10 cellular contexts compared by ENCODE assay signal in the genomic region with DNA sequence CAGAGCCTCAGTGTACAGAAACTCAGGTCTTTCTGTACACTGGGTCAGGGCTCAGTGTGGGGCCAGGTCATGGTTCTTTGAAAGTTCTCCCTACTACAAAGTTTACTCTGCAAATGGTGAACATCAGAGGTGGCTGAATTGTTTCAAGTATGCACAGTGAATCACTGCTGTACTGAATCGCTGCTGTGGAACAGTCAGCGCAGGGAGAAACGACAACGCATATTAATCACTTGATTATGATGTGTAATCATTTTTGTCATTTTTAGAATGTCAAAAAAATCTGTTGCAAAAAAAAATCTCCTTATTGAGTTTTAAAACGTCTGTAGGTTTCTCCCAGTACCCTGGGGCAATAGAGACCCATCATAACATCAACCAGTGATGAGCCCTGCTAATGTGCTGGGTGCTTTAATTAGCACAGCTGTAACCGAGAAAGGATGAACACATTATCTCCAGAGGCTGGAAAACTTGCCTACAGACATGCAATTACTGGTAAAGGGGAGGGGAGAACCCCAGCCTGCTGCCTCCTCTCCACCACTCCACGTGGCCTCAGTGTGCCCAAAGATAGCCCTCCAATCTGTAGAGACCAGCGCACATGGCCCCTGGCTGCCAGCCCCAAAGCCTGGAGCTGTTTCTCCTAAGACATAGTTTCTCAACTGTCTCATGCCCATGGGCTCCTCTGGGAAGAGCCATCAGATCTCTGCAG. TPM values are rescaled to one million over a fixed set of nuclear protein-coding genes. Genes with fewer than 3 reads are reported as not detected.
A peak's percentile ranks its signal among the peaks of the same experiment; 100 is the strongest.
DNase-seq lines count a peak whose midpoint lies in the region; ATAC-seq, FAIRE-seq and TF ChIP-seq lines count a peak whose summit lies in the region.
"Had no signal": no experiment of that assay in that cellular context is flagged by ENCODE, and none has a peak within 500 bp of the region (broad histone marks: within the 10 kb centered on the region; RNA-seq: fewer than 3 reads in every experiment).

No MANE protein-coding gene starts in this region.

- 0 out of 2 replicates have a peak overlapping the region, but pooled peaks have one; percentile 18 for H2BK15ac ChIP-seq in H1 (ENCODE audit: low read length)

- H2BK12ac ChIP-seq in H1 (ENCODE audit: low read depth, low read length): peak overlapping the region; percentile 86; the same call in 1 of the 2 replicates

- H4K91ac ChIP-seq in H1 (replicated peaks; ENCODE audit: insufficient read length, low read length): no peak overlapping the region

- no peak for TF ChIP-seq POLR2A in H1 (IDR thresholded peaks at IDR 0.05; ENCODE audit: control extremely low read depth in 1 of 2, low read depth in 2 of 2, low read length in 2 of 2)

- no peak overlapping the region for H3K4me3 Mint-ChIP-seq in neural progenitor cell

- peaks cover 51% of the 10 kb centered on the region for H3K4me1 Mint-ChIP-seq in neural progenitor cell

- CTCF ChIA-PET in H1 (lab: Charles Lee; ENCODE audit: partially characterized antibody): interaction anchor here (0.6 to 6.1 kb wide), 12 partner anchors 11 to 114 kb away, joined by 3 to 45 read pairs (median 6); no protein-coding TSS in a partner anchor

- no peaks in the 10 kb centered on the region; the same call in 1 of the 2 replicates for H3K79me1 ChIP-seq in H1 (ENCODE audit: low read depth, low read length)

- TF ChIP-seq RAD21 in H1 (IDR thresholded peaks at IDR 0.05 in 1 of 2, conservative IDR thresholded peaks at IDR 0.05 in 1 of 2; ENCODE audit: low read depth in 2 of 2, low read length in 2 of 2): no peak

- no peak overlapping the region for H4K5ac ChIP-seq in H1 (ENCODE audit: insufficient read length, low read depth, low read length)

- no peak overlapping the region for H3K14ac ChIP-seq in H1 (ENCODE audit: insufficient read length)

- no peak overlapping the region; the same call in 1 of the 2 replicates for H4K8ac ChIP-seq in H1 (ENCODE audit: extremely low read depth, insufficient read depth, low read length)

- H3K27me3 Mint-ChIP-seq in neural progenitor cell (ENCODE audit: insufficient read depth, low read depth): no peaks in the 10 kb centered on the region

- H3K23me2 ChIP-seq in H1 (ENCODE audit: low read depth, low read length): no peaks in the 10 kb centered on the region

- H3K4ac ChIP-seq in H1 (replicated peaks; ENCODE audit: insufficient read length, low read depth, low read length): no peak overlapping the region

- no peaks in the 10 kb centered on the region for H3K9me3 Mint-ChIP-seq in neural progenitor cell

- H3K18ac ChIP-seq in H1 (ENCODE audit: extremely low read depth, low read length): peak overlapping the region; percentile 79

- no peaks in the 10 kb centered on the region for H3K9me3 ChIP-seq in BE2C
- H3K9me3 ChIP-seq in KOPT-K1 (ENCODE audit: insufficient read depth, low read length, poor library complexity, severe bottlenecking): no peaks in the 10 kb centered on the region
- H3K9me3 ChIP-seq in H1 (ENCODE audit: insufficient read depth in 2 of 2, low read depth in 1 of 2, low read length in 1 of 2): no peaks in the 10 kb centered on the region
- H3K9me3 ChIP-seq in neural progenitor cell (ENCODE audit: low read depth): no peaks in the 10 kb centered on the region

- peak; percentile 71 for DNase-seq in BE2C
- DNase-seq in H1 (ENCODE audit: low read depth in 1 of 2, low spot score in 2 of 2): no peak
- no peak for DNase-seq in neural progenitor cell (ENCODE audit: low spot score)
- DNase-seq in C1 segment of cervical spinal cord (lab: John Stamatoyannopoulos, UW): no peak
- DNase-seq in COLO829 (ENCODE audit: low spot score): no peak
- DNase-seq: left cardiac atrium, NCI-H774 had no signal

- H3K56ac ChIP-seq in H1 (replicated peaks; ENCODE audit: insufficient read length, low read depth, low read length): no peak overlapping the region

- H3F3A ChIP-seq in neural progenitor cell (ENCODE audit: low read depth): peaks cover 15% of the 10 kb centered on the region

- H3K27ac Mint-ChIP-seq in neural progenitor cell: peak overlapping the region; percentile 29

- peaks cover 10% of the 10 kb centered on the region; the same call in 1 of the 2 replicates for H3K36me3 ChIP-seq in BE2C
- no peaks in the 10 kb centered on the region for H3K36me3 ChIP-seq in KOPT-K1 (ENCODE audit: insufficient read depth, low read length)
- H3K36me3 ChIP-seq in H1 (ENCODE audit: control insufficient read depth in 2 of 4, insufficient read depth in 4 of 4, low read length in 3 of 4): 0 out of 8 replicates have a peak, but pooled peaks cover 0 to 2% (median 0%) of the 10 kb centered on the region in 4 experiments
- no peaks in the 10 kb centered on the region for H3K36me3 ChIP-seq in neural progenitor cell

- 0 out of 2 replicates have a peak overlapping the region, but pooled peaks have one; percentile 15 for H2BK5ac ChIP-seq in H1 (ENCODE audit: low read depth, low read length)

- WGBS in H1 (ENCODE audit: extremely low coverage in 1 of 2, insufficient coverage in 1 of 2, insufficient read length in 1 of 2, insufficient replicate concordance in 2 of 2, low coverage in 1 of 2, low lambda C conversion rate in 2 of 2, missing lambda C conversion rate in 1 of 2), 2 experiments: 91% methylated on average over 8 of the region's 8 CpGs; no CpG with 5 or more reads in 1 of the 2 experiments

- no peaks in the 10 kb centered on the region for H3K27me3 ChIP-seq in BE2C
- H3K27me3 ChIP-seq in H1 (replicated peaks in 1 of 4; ENCODE audit: control insufficient read depth in 3 of 4, extremely low read depth in 1 of 4, insufficient read depth in 3 of 4, low read length in 3 of 4): no peaks in the 10 kb centered on the region
- no peaks in the 10 kb centered on the region for H3K27me3 ChIP-seq in neural progenitor cell

- H3K36me3 Mint-ChIP-seq in neural progenitor cell: no peaks in the 10 kb centered on the region

- H2BK20ac ChIP-seq in H1 (ENCODE audit: low read length): 0 out of 2 replicates have a peak overlapping the region, but pooled peaks have one; percentile 68

- no peak overlapping the region for H2BK120ac ChIP-seq in H1 (replicated peaks; ENCODE audit: low read depth, low read length)

- no peaks in the 10 kb centered on the region for H3K79me2 ChIP-seq in H1 (ENCODE audit: control insufficient read depth in 1 of 2, insufficient read depth in 2 of 2, low read length in 2 of 2)
- H3K79me2 ChIP-seq in neural progenitor cell (ENCODE audit: low read depth): no peaks in the 10 kb centered on the region

- POLR2A ChIA-PET in H1 (lab: Charles Lee; ENCODE audit: partially characterized antibody): interaction anchor here (0.6 to 8.8 kb wide), 7 partner anchors 12 to 64 kb away, joined by 3 to 72 read pairs (median 7); a partner anchor contains a TSS

- TF ChIP-seq EP300 in H1 (IDR thresholded peaks at IDR 0.05; ENCODE audit: borderline replicate concordance in 1 of 2, low read depth in 2 of 2, low read length in 2 of 2): no peak

- H3K4me3 ChIP-seq in BE2C (ENCODE audit: low read depth, low read length): peak overlapping the region; percentile 34
- no peak overlapping the region for H3K4me3 ChIP-seq in H1 (ENCODE audit: extremely low read depth in 1 of 4, insufficient read depth in 2 of 4, low read depth in 3 of 4, low read length in 4 of 4)
- H3K4me3 ChIP-seq in neural progenitor cell: no peak overlapping the region

- H3K4me2 ChIP-seq in H1 (ENCODE audit: insufficient read depth in 1 of 2, low read depth in 2 of 2, low read length in 2 of 2) (no peak overlapping the region), neural progenitor cell (no peak overlapping the region)

- H2AFZ ChIP-seq in H1 (ENCODE audit: low read length) (no peak overlapping the region), neural progenitor cell (replicated peaks) (no peak overlapping the region)

- H2AK5ac ChIP-seq in H1 (ENCODE audit: low read depth, low read length): no peak overlapping the region; the same call in 1 of the 2 replicates

- H4K20me1 ChIP-seq in H1 (replicated peaks in 1 of 2; ENCODE audit: control insufficient read depth in 1 of 2, insufficient read depth in 2 of 2, low read length in 2 of 2) (no peaks in the 10 kb centered on the region), neural progenitor cell (ENCODE audit: low read depth) (no peaks in the 10 kb centered on the region)

- H3K4me1 ChIP-seq in BE2C (peaks cover 66% of the 10 kb centered on the region), H1 (replicated peaks in 1 of 4; ENCODE audit: control insufficient read depth in 3 of 4, insufficient read depth in 4 of 4, low read length in 3 of 4) (peaks cover 13 to 39% (median 28%) of the 10 kb centered on the region in 4 experiments), neural progenitor cell (peaks cover 21% of the 10 kb centered on the region)

- no peak overlapping the region for H3K9ac ChIP-seq in H1 (replicated peaks in 1 of 4; ENCODE audit: extremely low read depth in 1 of 4, low read depth in 3 of 4, low read length in 3 of 4)
- no peak overlapping the region for H3K9ac ChIP-seq in neural progenitor cell

- FAIRE-seq in H1 (lab: Jason Lieb, UNC): no peak

- ATAC-seq in HG03097 (IDR thresholded peaks at IDR 0.05; ENCODE audit: low FRiP score, unreplicated experiment) (no peak), GM18868 (IDR thresholded peaks at IDR 0.05; ENCODE audit: unreplicated experiment) (no peak)

- H3K27ac ChIP-seq in KOPT-K1 (ENCODE audit: low read depth, low read length, poor library complexity, severe bottlenecking): peak overlapping the region; percentile 93
- H3K27ac ChIP-seq in H1 (ENCODE audit: low read depth, low read length): no peak overlapping the region
- H3K27ac ChIP-seq in neural progenitor cell: no peak overlapping the region

- no peak overlapping the region for H3K23ac ChIP-seq in H1 (ENCODE audit: insufficient read length)

- TF ChIP-seq CTCF in BE2C (IDR thresholded peaks at IDR 0.05; ENCODE audit: low read depth, low read length): no peak
- TF ChIP-seq CTCF in H1 (IDR thresholded peaks at IDR 0.05; ENCODE audit: control extremely low read depth in 1 of 3, insufficient read depth in 1 of 3, low read depth in 1 of 3, low read length in 3 of 3): no peak
- no peak for TF ChIP-seq CTCF in neural progenitor cell (IDR thresholded peaks at IDR 0.05)

TF ChIP-seq in H1, 55 proteins besides CTCF, POLR2A, EP300 and RAD21 (continues in another document):
- TF ChIP-seq ASH2L (IDR thresholded peaks at IDR 0.05; ENCODE audit: low read length) (no peak), POLR2AphosphoS5 (IDR thresholded peaks at IDR 0.05; ENCODE audit: low read depth, low read length) (no peak), SAP30 (IDR thresholded peaks at IDR 0.05; ENCODE audit: insufficient read depth, insufficient replicate concordance, low read length) (no peak)

RNA-seq across cellular contexts. Expression of a gene that starts 12.8 kb away (rescaled TPM):
- 102 TPM for polyA plus RNA-seq in BE2C (2012; ENCODE audit: insufficient read depth, insufficient read length, low read depth)
- 24.1 and 31.8 TPM in 2 replicates for total RNA-seq in H1 (2021; fragmentation: NEBNext Ultra II Directional; extraction: Animal tissue kit (Norgen Biotek cat#: 25700))
- 9.4 and 12.4 TPM in 2 replicates for polyA plus RNA-seq in H1 (2011; rRNA removed)
- 14.0 TPM for polyA plus RNA-seq in H1 (2011; cell fraction: cytosol; rRNA removed)
- 16.7 TPM for polyA plus RNA-seq in H1 (2011; cell fraction: nucleus; rRNA removed)
- polyA plus RNA-seq in H1 (2012, experiment 1 of 2): 8.9 to 11.1 TPM (median 10.3 TPM) in 4 replicates
- 7.6 TPM for polyA plus RNA-seq in H1 (2012, experiment 2 of 2)
- polyA plus RNA-seq in H1 (2013, experiment 1 of 2): 26.6 TPM
- 27.4 TPM for polyA plus RNA-seq in H1 (2013, experiment 2 of 2)
- polyA minus RNA-seq in H1 (2011; rRNA and poly(A)+ RNA removed): 37.7 and 39.1 TPM in 2 replicates
- 16.1 TPM for polyA minus RNA-seq in H1 (2011; cell fraction: cytosol; rRNA and poly(A)+ RNA removed)
- 27.9 TPM for polyA minus RNA-seq in H1 (2011; cell fraction: nucleus; rRNA and poly(A)+ RNA removed)
- 1.0 and 1.8 TPM in 2 replicates for total RNA-seq in neural progenitor cell (ENCODE audit: low replicate concordance)
